18 cellular contexts compared by ENCODE assay signal in genomic region chr5:175252234-175252805, GRCh38.
"Had no signal": no experiment of that assay in that cellular context is flagged by ENCODE, and none has a peak within 500 bp of the region (broad histone marks: within the 10 kb centered on the region; RNA-seq: fewer than 3 reads in every experiment).

No MANE protein-coding gene starts in this region.

- H3K27ac ChIP-seq: body of pancreas, testis, upper lobe of left lung had no signal

- FAIRE-seq: colon had no signal

- DNase-seq: activated CD4-positive, alpha-beta memory T cell treated with anti-CD3 and anti-CD28 coated beads, Interleukin-2, amount 10 ng/mL, durations not matched to agents 7 days and 5 days; activated CD4-positive, alpha-beta T cell treated with anti-CD3 and anti-CD28 coated beads for 48 hours; activated CD4-positive, CD25-positive, alpha-beta regulatory T cell; activated CD8-positive, alpha-beta memory T cell treated with anti-CD3 and anti-CD28 coated beads, Interleukin-2, amount 10 ng/mL, durations not matched to agents 7 days and 5 days; body of pancreas; caudate nucleus; erythroblast; foreskin melanocyte; glutamatergic neuron; hippocampal formation; islet precursor cell; lower lobe of right lung; natural killer cell; stimulated activated CD4-positive, alpha-beta T cell treated with anti-CD3 and anti-CD28 coated beads, Interleukin-4, amount 100 ng/mL, for 1 hour; stomach; testis; upper lobe of left lung had no signal
